In genomic region chr11:61294717-61295595, GRCh38 we compare ENCODE assay signal across 8 cellular contexts. TPM values are rescaled to one million over a fixed set of nuclear protein-coding genes. Genes with fewer than 3 reads are reported as not detected.
DNase-seq lines count a peak whose midpoint lies in the region; ATAC-seq and TF ChIP-seq lines count a peak whose summit lies in the region.

TSS of gene VWCE (minus strand) at chr11:61295316. CDS start at chr11:61295037, 279 bp downstream.

- no peaks in the 10 kb centered on the region for H3K27me3 ChIP-seq in Karpas-422 (ENCODE audit: low read length)
- no peaks in the 10 kb centered on the region for H3K27me3 ChIP-seq in adrenal gland
- no peaks in the 10 kb centered on the region for H3K27me3 ChIP-seq in smooth muscle cell (ENCODE audit: low read depth)
- no peaks in the 10 kb centered on the region for H3K27me3 ChIP-seq in SJCRH30

- no peak for TF ChIP-seq POLR2A in adrenal gland (IDR thresholded peaks at IDR 0.05)

- no peak within 1 kb of the TSS for H3K27ac ChIP-seq in Karpas-422 (ENCODE audit: low read length)
- peak within 1 kb of the TSS in 3 of 5 donors; percentile 17 to 79 (median 54) for H3K27ac ChIP-seq in adrenal gland
- H3K27ac ChIP-seq in smooth muscle cell (ENCODE audit: low read depth): no peak within 1 kb of the TSS
- H3K27ac ChIP-seq in SJCRH30: no peak within 1 kb of the TSS

- H4K20me1 ChIP-seq in Karpas-422 (ENCODE audit: insufficient read depth, low read depth, low read length) (no peaks in the 10 kb centered on the region), smooth muscle cell (ENCODE audit: low read depth) (peaks cover 18% of the 10 kb centered on the region)

- H3K36me3 ChIP-seq in Karpas-422 (ENCODE audit: insufficient read depth, low read length): no peaks in the 10 kb centered on the region
- H3K36me3 ChIP-seq in adrenal gland (replicated peaks in 1 of 2): peaks cover 0 to 10% of the 10 kb centered on the region in 2 donors
- H3K36me3 ChIP-seq in smooth muscle cell (ENCODE audit: low read depth): no peaks in the 10 kb centered on the region
- peaks cover 7% of the 10 kb centered on the region; the same call in 1 of the 2 replicates for H3K36me3 ChIP-seq in SJCRH30

- DNase-seq in EH (ENCODE audit: low read depth) (peak; percentile 55), Karpas-422 (peak; percentile 90), T follicular helper cell (ENCODE audit: low read depth) (peak; percentile 38), adrenal gland (peak; percentile 41 to 73 (median 64)), hypothalamus (lab: John Stamatoyannopoulos, UW) (peak in 29 of 51 donors; percentile 11 to 70 (median 43)), smooth muscle cell (lab: John Stamatoyannopoulos, UW; ENCODE audit: unreplicated experiment) (peak; percentile 64), SJCRH30 (no peak)

- H3K4me3 ChIP-seq in Karpas-422 (ENCODE audit: low read length): peak within 1 kb of the TSS; percentile 73
- peak within 1 kb of the TSS in 2 of 4 donors; percentile 38 to 79 for H3K4me3 ChIP-seq in adrenal gland
- peak within 1 kb of the TSS; percentile 73 for H3K4me3 ChIP-seq in smooth muscle cell
- no peak within 1 kb of the TSS for H3K4me3 ChIP-seq in SJCRH30

- H3K4me2 ChIP-seq in Karpas-422 (ENCODE audit: low read depth, low read length, poor library complexity, severe bottlenecking) (peak within 1 kb of the TSS; percentile 87), smooth muscle cell (peak within 1 kb of the TSS; percentile 99)

- no peaks in the 10 kb centered on the region for H3K9me3 ChIP-seq in Karpas-422 (ENCODE audit: low read length)
- H3K9me3 ChIP-seq in adrenal gland (replicated peaks in 1 of 3): no peaks in the 10 kb centered on the region
- H3K9me3 ChIP-seq in smooth muscle cell (replicated peaks; ENCODE audit: low read depth): no peaks in the 10 kb centered on the region
- H3K9me3 ChIP-seq in SJCRH30 (replicated peaks): no peaks in the 10 kb centered on the region

- H3K79me2 ChIP-seq in Karpas-422 (ENCODE audit: low read length) (no peaks in the 10 kb centered on the region), smooth muscle cell (ENCODE audit: low read depth) (no peaks in the 10 kb centered on the region)

- no peaks in the 10 kb centered on the region for H3K9me2 ChIP-seq in Karpas-422 (replicated peaks; ENCODE audit: insufficient read depth, low read length)

- peak; percentile 63 for ATAC-seq in GM21619 (IDR thresholded peaks at IDR 0.05; ENCODE audit: unreplicated experiment)

- H2AFZ ChIP-seq in Karpas-422 (ENCODE audit: low read length) (peak within 1 kb of the TSS; percentile 92), smooth muscle cell (ENCODE audit: low read depth) (no peak within 1 kb of the TSS)

- intact Hi-C loops in adrenal gland (cut with DNase I): no loop called here

- WGBS in adrenal gland, 4 donors: 1 to 3% (median 2%) methylated on average over 42 to 95 of the region's 97 CpGs; no CpG with 5 or more reads in 1 of the 4 donors
- 3% methylated on average over 78 of the region's 97 CpGs for WGBS in smooth muscle cell (ENCODE audit: low lambda C conversion rate)

- H3K4me1 ChIP-seq in Karpas-422 (ENCODE audit: low read length): peaks cover 15% of the 10 kb centered on the region
- H3K4me1 ChIP-seq in adrenal gland (replicated peaks in 1 of 2): peaks cover 14 to 34% of the 10 kb centered on the region in 2 donors
- peaks cover 9% of the 10 kb centered on the region for H3K4me1 ChIP-seq in smooth muscle cell (ENCODE audit: low read depth)
- no peaks in the 10 kb centered on the region for H3K4me1 ChIP-seq in SJCRH30

- peak in 1 of 6 experiments; percentile 4 for TF ChIP-seq CTCF in adrenal gland (IDR thresholded peaks at IDR 0.05)
- no peak for TF ChIP-seq CTCF in smooth muscle cell (IDR thresholded peaks at IDR 0.05; ENCODE audit: borderline replicate concordance, insufficient read depth, poor library complexity, severe bottlenecking)

- H3K9ac ChIP-seq in Karpas-422 (ENCODE audit: low read length): peak within 1 kb of the TSS; percentile 75
- peak within 1 kb of the TSS; percentile 30 for H3K9ac ChIP-seq in smooth muscle cell (ENCODE audit: low read depth)

- H3F3A ChIP-seq in smooth muscle cell (ENCODE audit: low read depth): peaks cover 21% of the 10 kb centered on the region

RNA-seq across cellular contexts. Expression of gene VWCE, which starts in this region (rescaled TPM):
- total RNA-seq in Karpas-422 (2014; rRNA removed; shearing (Covaris generic); ENCODE audit: low replicate concordance): 0.07 and 0.32 TPM in 2 replicates
- total RNA-seq in adrenal gland (1 to 10 TPM in 7 of 8 donors, under 1 TPM in 1; 0.69 to 4.4 (median 2.5) TPM), smooth muscle cell (0.49 and 1.5 TPM in 2 replicates)
- polyA plus RNA-seq in adrenal gland (1 to 10 TPM in 2 of 3 donors, under 1 TPM in 1; 0.55 to 5.8 (median 3.8) TPM), smooth muscle cell (2.4 and 4.1 TPM in 2 replicates)
- total RNA-seq in SJCRH30 (2014; rRNA removed; shearing (Covaris generic)): 0.06 and 0.18 TPM in 2 replicates

Comparison
In these comparisons a context has a peak if more than half of its experiments do, and no peak if none do; other contexts are left out.
1. Peak in DNase-seq, H3K4me3 ChIP-seq, H3K9ac ChIP-seq and H3K4me2 ChIP-seq in Karpas-422; RNA of the gene not detected or under 1 TPM.
2. DNase-seq: peak in EH (single experiment), T follicular helper cell (single experiment), adrenal gland (7 of 7), hypothalamus (29 of 51) and smooth muscle cell (single experiment); none in SJCRH30 (0 of 2).
3. H3K27ac ChIP-seq: peak in adrenal gland (3 of 5); none in Karpas-422 (single experiment), smooth muscle cell (single experiment) and SJCRH30 (single experiment).